In the genomic region with DNA sequence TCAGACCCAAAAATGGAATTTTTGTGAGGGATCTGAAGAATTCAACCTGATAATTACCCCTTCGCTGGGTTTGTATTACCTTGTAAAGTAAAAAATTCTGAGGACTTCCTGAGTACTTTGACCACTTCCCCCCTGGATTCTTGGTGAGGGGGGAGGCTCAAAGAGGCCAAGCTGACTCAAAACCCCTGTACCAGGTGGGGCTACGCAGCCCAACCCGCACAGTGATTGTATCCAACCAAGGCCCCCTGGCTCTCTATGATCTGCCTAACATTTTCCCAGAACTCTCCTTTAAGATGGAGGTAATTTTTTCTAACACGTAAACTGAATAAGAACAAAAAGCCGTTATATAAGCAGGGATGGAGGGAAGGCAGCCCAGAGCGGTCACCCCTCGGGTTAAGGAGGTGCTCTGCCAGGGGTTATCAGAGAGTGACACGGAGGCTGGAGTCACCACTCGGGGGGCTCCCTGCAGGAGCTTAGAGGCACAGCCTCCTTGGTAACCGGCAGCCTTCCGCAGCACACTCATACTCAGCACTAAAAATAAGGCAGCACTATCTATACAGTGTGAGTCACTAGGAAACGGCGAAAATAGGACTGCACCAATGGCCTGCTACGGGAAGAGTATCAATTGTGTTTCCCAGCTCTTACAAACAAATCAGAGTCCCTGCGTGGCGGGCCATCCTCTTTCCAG, we compare ENCODE assay signal across 2 cellular contexts.
TF ChIP-seq lines count a peak whose summit lies in the region.

No MANE protein-coding gene starts in this region.

TF ChIP-seq in K562, 482 proteins besides CTCF, POLR2A, EP300 and RAD21 (continued from another document):
- TF ChIP-seq CSDE1 (IDR thresholded peaks at IDR 0.05) (no peak), MAFF (IDR thresholded peaks at IDR 0.05; ENCODE audit: low read length) (no peak), FOSL1 (tag; conservative IDR thresholded peaks at IDR 0.05) (peak; percentile 66), ZNF668 (CRISPR knock-in tag; IDR thresholded peaks at IDR 0.05) (no peak), KDM5B (IDR thresholded peaks at IDR 0.05; ENCODE audit: insufficient replicate concordance, low read depth, low read length) (no peak)
- TF ChIP-seq, protein P1, sequence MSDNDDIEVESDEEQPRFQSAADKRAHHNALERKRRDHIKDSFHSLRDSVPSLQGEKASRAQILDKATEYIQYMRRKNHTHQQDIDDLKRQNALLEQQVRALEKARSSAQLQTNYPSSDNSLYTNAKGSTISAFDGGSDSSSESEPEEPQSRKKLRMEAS (CRISPR knock-in tag; IDR thresholded peaks at IDR 0.05) = no peak
- TF ChIP-seq, protein P2, sequence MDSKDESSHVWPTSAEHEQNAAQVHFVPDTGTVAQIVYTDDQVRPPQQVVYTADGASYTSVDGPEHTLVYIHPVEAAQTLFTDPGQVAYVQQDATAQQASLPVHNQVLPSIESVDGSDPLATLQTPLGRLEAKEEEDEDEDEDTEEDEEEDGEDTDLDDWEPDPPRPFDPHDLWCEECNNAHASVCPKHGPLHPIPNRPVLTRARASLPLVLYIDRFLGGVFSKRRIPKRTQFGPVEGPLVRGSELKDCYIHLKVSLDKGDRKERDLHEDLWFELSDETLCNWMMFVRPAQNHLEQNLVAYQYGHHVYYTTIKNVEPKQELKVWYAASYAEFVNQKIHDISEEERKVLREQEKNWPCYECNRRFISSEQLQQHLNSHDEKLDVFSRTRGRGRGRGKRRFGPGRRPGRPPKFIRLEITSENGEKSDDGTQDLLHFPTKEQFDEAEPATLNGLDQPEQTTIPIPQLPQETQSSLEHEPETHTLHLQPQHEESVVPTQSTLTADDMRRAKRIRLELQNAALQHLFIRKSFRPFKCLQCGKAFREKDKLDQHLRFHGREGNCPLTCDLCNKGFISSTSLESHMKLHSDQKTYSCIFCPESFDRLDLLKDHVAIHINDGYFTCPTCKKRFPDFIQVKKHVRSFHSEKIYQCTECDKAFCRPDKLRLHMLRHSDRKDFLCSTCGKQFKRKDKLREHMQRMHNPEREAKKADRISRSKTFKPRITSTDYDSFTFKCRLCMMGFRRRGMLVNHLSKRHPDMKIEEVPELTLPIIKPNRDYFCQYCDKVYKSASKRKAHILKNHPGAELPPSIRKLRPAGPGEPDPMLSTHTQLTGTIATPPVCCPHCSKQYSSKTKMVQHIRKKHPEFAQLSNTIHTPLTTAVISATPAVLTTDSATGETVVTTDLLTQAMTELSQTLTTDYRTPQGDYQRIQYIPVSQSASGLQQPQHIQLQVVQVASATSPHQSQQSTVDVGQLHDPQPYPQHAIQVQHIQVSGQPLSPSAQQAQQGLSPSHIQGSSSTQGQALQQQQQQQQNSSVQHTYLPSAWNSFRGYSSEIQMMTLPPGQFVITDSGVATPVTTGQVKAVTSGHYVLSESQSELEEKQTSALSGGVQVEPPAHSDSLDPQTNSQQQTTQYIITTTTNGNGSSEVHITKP (IDR thresholded peaks at IDR 0.05; ENCODE audit: partially characterized antibody) = peak; percentile 41

TF ChIP-seq in GM12891, 5 proteins besides CTCF, POLR2A, EP300 and RAD21 (continued from another document):
- TF ChIP-seq PAX5 (IDR thresholded peaks at IDR 0.05; ENCODE audit: insufficient read depth, low read length, severe bottlenecking) (no peak), POU2F2 (IDR thresholded peaks at IDR 0.05; ENCODE audit: low read depth, low read length) (no peak), POLR2AphosphoS5 (IDR thresholded peaks at IDR 0.05; ENCODE audit: low read depth, low read length) (no peak), SPI1 (IDR thresholded peaks at IDR 0.05; ENCODE audit: low read depth, low read length) (no peak)
